In genomic region chr1:101238681-101239094, GRCh38 we compare ENCODE assay signal across 1 cellular context.
TF ChIP-seq lines count a peak whose summit lies in the region.

No MANE protein-coding gene starts in this region.

TF ChIP-seq in GM12878, 131 proteins besides CTCF, POLR2A, EP300 and RAD21 (continued from another document and continues in another):
- peak; percentile 54; the same call in 1 of the 2 replicates for TF ChIP-seq ZNF592 (IDR thresholded peaks at IDR 0.05)
- TF ChIP-seq PML (IDR thresholded peaks at IDR 0.05; ENCODE audit: low read length), result no peak
- TF ChIP-seq YY1 (IDR thresholded peaks at IDR 0.05; ENCODE audit: low read depth, low read length), result peak; percentile 71
- peak; percentile 7 to 46; a peak in 1 of 4 replicates for TF ChIP-seq BHLHE40 (IDR thresholded peaks at IDR 0.05; ENCODE audit: borderline replicate concordance in 1 of 2, low read depth in 2 of 2, low read length in 1 of 2)
- TF ChIP-seq ZNF217 (IDR thresholded peaks at IDR 0.05), result no peak
- no peak for TF ChIP-seq ZSCAN29 (IDR thresholded peaks at IDR 0.05)
- TF ChIP-seq HDAC6 (IDR thresholded peaks at IDR 0.05; ENCODE audit: unreplicated experiment), result no peak
- no peak for TF ChIP-seq SMAD1 (IDR thresholded peaks at IDR 0.05; ENCODE audit: low read depth, partially characterized antibody)
- TF ChIP-seq ZZZ3 (IDR thresholded peaks at IDR 0.05; ENCODE audit: control insufficient read depth, insufficient read length, low read depth), result no peak
- no peak for TF ChIP-seq STAT3 (IDR thresholded peaks at IDR 0.05; ENCODE audit: low read depth, low read length)
- TF ChIP-seq BRCA1 (IDR thresholded peaks at IDR 0.05; ENCODE audit: low read depth, low read length), result no peak
- TF ChIP-seq ZNF622 (IDR thresholded peaks at IDR 0.05), result no peak
- TF ChIP-seq MLLT1 (IDR thresholded peaks at IDR 0.05), result 0 out of 2 replicates have a peak, but pooled peaks have one; percentile 2
- no peak for TF ChIP-seq PAX8 (IDR thresholded peaks at IDR 0.05)
- peak; percentile 66; the same call in 1 of the 2 replicates for TF ChIP-seq CREB1 (IDR thresholded peaks at IDR 0.05; ENCODE audit: low read depth)
- TF ChIP-seq SREBF1 (IDR thresholded peaks at IDR 0.05; ENCODE audit: low read length), result no peak
- TF ChIP-seq PAX5 (IDR thresholded peaks at IDR 0.05; ENCODE audit: borderline replicate concordance, low read depth, low read length), result no peak
- 0 out of 2 replicates have a peak, but pooled peaks have one; percentile 38 for TF ChIP-seq RELB (IDR thresholded peaks at IDR 0.05; ENCODE audit: low read depth)
- TF ChIP-seq HCFC1 (IDR thresholded peaks at IDR 0.05; ENCODE audit: low read length), result no peak
- TF ChIP-seq ZBED1 (IDR thresholded peaks at IDR 0.05; ENCODE audit: borderline replicate concordance), result no peak
- TF ChIP-seq SMAD5 (IDR thresholded peaks at IDR 0.05; ENCODE audit: low read depth), result peak; percentile 36; the same call in 1 of the 2 replicates
- TF ChIP-seq HDGF (IDR thresholded peaks at IDR 0.05), result no peak
- TF ChIP-seq SMARCA5 (IDR thresholded peaks at IDR 0.05), result peak; percentile 84
- TF ChIP-seq IKZF2 (IDR thresholded peaks at IDR 0.05), result peak; percentile 36 to 65; a peak in 3 of 4 replicates
- TF ChIP-seq E4F1 (IDR thresholded peaks at IDR 0.05; ENCODE audit: borderline replicate concordance, partially characterized antibody), result no peak
- no peak; the same call in 1 of the 2 replicates for TF ChIP-seq BMI1 (IDR thresholded peaks at IDR 0.05; ENCODE audit: borderline replicate concordance)
- TF ChIP-seq MTA2 (IDR thresholded peaks at IDR 0.05; ENCODE audit: low read depth), result no peak
- no peak for TF ChIP-seq IRF3 (IDR thresholded peaks at IDR 0.05)
- no peak for TF ChIP-seq ATF3 (IDR thresholded peaks at IDR 0.05; ENCODE audit: borderline replicate concordance, extremely low read depth, low read depth, low read length)
- TF ChIP-seq CHD2 (IDR thresholded peaks at IDR 0.05; ENCODE audit: borderline replicate concordance, low read depth, low read length), result no peak
- TF ChIP-seq CHD1 (IDR thresholded peaks at IDR 0.05; ENCODE audit: low read depth, low read length), result no peak
- peak; percentile 58 for TF ChIP-seq RUNX3 (IDR thresholded peaks at IDR 0.05; ENCODE audit: low read length)
- TF ChIP-seq USF1 (IDR thresholded peaks at IDR 0.05; ENCODE audit: borderline replicate concordance, extremely low read length, insufficient read depth, low read depth, low read length), result no peak
- TF ChIP-seq POLR2AphosphoS5 (IDR thresholded peaks at IDR 0.05; ENCODE audit: low read length), result 0 out of 2 replicates have a peak, but pooled peaks have one; percentile 37
- TF ChIP-seq E2F8 (IDR thresholded peaks at IDR 0.05; ENCODE audit: low read depth, partially characterized antibody), result no peak
- no peak for TF ChIP-seq CEBPB (IDR thresholded peaks at IDR 0.05; ENCODE audit: borderline replicate concordance in 1 of 2, low read depth in 2 of 2, low read length in 2 of 2)
- no peak for TF ChIP-seq CEBPZ (IDR thresholded peaks at IDR 0.05; ENCODE audit: low read depth, low read length)
- no peak for TF ChIP-seq SPI1 (IDR thresholded peaks at IDR 0.05; ENCODE audit: borderline replicate concordance, insufficient read depth, low read depth, low read length)
- TF ChIP-seq MEF2B (IDR thresholded peaks at IDR 0.05; ENCODE audit: partially characterized antibody, poor library complexity, severe bottlenecking), result no peak
- peak; percentile 74 for TF ChIP-seq SMC3 (IDR thresholded peaks at IDR 0.05; ENCODE audit: borderline replicate concordance, low read length)
- TF ChIP-seq IKZF1 (conservative IDR thresholded peaks at IDR 0.05), result peak; percentile 60
- no peak for TF ChIP-seq TAF1 (IDR thresholded peaks at IDR 0.05; ENCODE audit: borderline replicate concordance, low read depth, low read length)
